Comparison of ENCODE assay signal across 34 cellular contexts in genomic region chr14:99929601-99930000, GRCh38.
"Had no signal": no experiment of that assay in that cellular context is flagged by ENCODE, and none has a peak within 500 bp of the region (broad histone marks: within the 10 kb centered on the region; RNA-seq: fewer than 3 reads in every experiment).

No MANE protein-coding gene starts in this region.

- H3K4me1 ChIP-seq: ascending aorta had no signal

- ATAC-seq: activated CD8-positive, alpha-beta memory T cell treated with anti-CD3 and anti-CD28 coated beads, Interleukin-2, amount 10 ng/mL, durations not matched to agents 7 days and 5 days; activated CD8-positive, alpha-beta T cell treated with anti-CD3 and anti-CD28 coated beads, Interleukin-2, amount 10 ng/mL, durations not matched to agents 7 days and 5 days; activated naive CD8-positive, alpha-beta T cell treated with anti-CD3 and anti-CD28 coated beads, Interleukin-2, amount 50 U/mL, for 24 hours; T-cell had no signal

- H3K36me3 ChIP-seq: cardiac muscle cell had no signal

- H3K4me3 Mint-ChIP-seq: activated B cell treated with CpG ODN at 0.5 μM for 24 hours; activated CD4-positive, alpha-beta memory T cell treated with anti-CD3 and anti-CD28 coated beads, Interleukin-2, amount 10 ng/mL, durations not matched to agents 7 days and 5 days; activated CD4-positive, alpha-beta T cell treated with anti-CD3 and anti-CD28 coated beads, Interleukin-2, amount 10 ng/mL, durations not matched to agents 24 days and 14 days; activated CD8-positive, alpha-beta memory T cell treated with anti-CD3 and anti-CD28 coated beads, Interleukin-2, amount 10 ng/mL, durations not matched to agents 7 days and 5 days; activated CD8-positive, alpha-beta T cell treated with anti-CD3 and anti-CD28 coated beads, Interleukin-2, amount 10 ng/mL, durations not matched to agents 7 days and 5 days; activated naive CD4-positive, alpha-beta T cell treated with anti-CD3 and anti-CD28 coated beads, Interleukin-2, amount 10 ng/mL, durations not matched to agents 7 days and 5 days; activated naive CD4-positive, alpha-beta T cell treated with anti-CD3 and anti-CD28 coated beads, Interleukin-2, amount 50 U/mL, for 24 hours; activated naive CD8-positive, alpha-beta T cell; activated naive CD8-positive, alpha-beta T cell treated with anti-CD3 and anti-CD28 coated beads, Interleukin-2, amount 10 ng/mL, durations not matched to agents 7 days and 5 days; activated naive CD8-positive, alpha-beta T cell treated with anti-CD3 and anti-CD28 coated beads, Interleukin-2, amount 50 U/mL, for 24 hours; activated T-cell treated with anti-CD3 and anti-CD28 coated beads, Interleukin-2, amount 50 U/mL, for 24 hours; brain; central memory CD8-positive, alpha-beta T cell; T-cell; T-helper 2 cell treated with Interferon-gamma antibody and Interleukin-4, amounts not matched to agents 5 μg/mL and 100 μg/mL, for 36 hours had no signal

- DNase-seq: activated B cell treated with CpG ODN at 0.5 μM for 24 hours; activated CD4-positive, alpha-beta memory T cell treated with anti-CD3 and anti-CD28 coated beads, Interleukin-2, amount 10 ng/mL, durations not matched to agents 7 days and 5 days; activated CD4-positive, alpha-beta T cell treated with anti-CD3 and anti-CD28 coated beads for 4 hours; activated CD4-positive, alpha-beta T cell treated with anti-CD3 and anti-CD28 coated beads, Interleukin-2, amount 10 ng/mL, durations not matched to agents 24 days and 14 days; activated CD4-positive, alpha-beta T cell treated with anti-CD3 and anti-CD28 coated beads, Interleukin-2, amount 50 U/mL, for 1 hour; activated CD4-positive, alpha-beta T cell treated with anti-CD3 and anti-CD28 coated beads, Interleukin-2, amount 50 U/mL, for 4 hours; activated CD4-positive, CD25-positive, alpha-beta regulatory T cell treated with anti-CD3 and anti-CD28 coated beads, Interleukin-2, amount 50 U/mL, for 72 hours; activated CD8-positive, alpha-beta memory T cell treated with anti-CD3 and anti-CD28 coated beads for 24 hours; activated CD8-positive, alpha-beta memory T cell treated with anti-CD3 and anti-CD28 coated beads, Interleukin-2, amount 10 ng/mL, durations not matched to agents 7 days and 5 days; activated CD8-positive, alpha-beta memory T cell treated with anti-CD3 and anti-CD28 coated beads, Interleukin-2, amount 50 U/mL, for 48 hours; activated CD8-positive, alpha-beta T cell treated with anti-CD3 and anti-CD28 coated beads, Interleukin-2, amount 10 ng/mL, durations not matched to agents 7 days and 5 days; activated effector memory CD4-positive, alpha-beta T cell treated with Interleukin-2 at 50 U/mL for 16 hours; activated gamma-delta T cell; activated naive CD4-positive, alpha-beta T cell treated with anti-CD3 and anti-CD28 coated beads, Interleukin-2, amount 10 ng/mL, durations not matched to agents 7 days and 5 days; activated naive CD4-positive, alpha-beta T cell treated with Interleukin-2 at 50 U/mL for 16 hours; activated naive CD8-positive, alpha-beta T cell treated with anti-CD3 and anti-CD28 coated beads, Interleukin-2, amount 10 ng/mL, durations not matched to agents 7 days and 5 days; activated naive CD8-positive, alpha-beta T cell treated with anti-CD3 and anti-CD28 coated beads, Interleukin-2, amount 50 U/mL, for 24 hours; activated T-cell treated with anti-CD3 and anti-CD28 coated beads, Interleukin-2, amount 50 U/mL, for 24 hours; amygdala; anterior cingulate cortex; caudate nucleus; cerebellar nuclear complex; T-cell; T-helper 2 cell; T-helper 9 cell had no signal

- H3K9me3 Mint-ChIP-seq: activated naive CD8-positive, alpha-beta T cell treated with anti-CD3 and anti-CD28 coated beads, Interleukin-2, amount 50 U/mL, for 24 hours; central memory CD8-positive, alpha-beta T cell had no signal

- H3K9me3 ChIP-seq: ascending aorta had no signal

- H3K27ac Mint-ChIP-seq: activated B cell treated with CpG ODN at 0.5 μM for 24 hours; activated CD4-positive, alpha-beta memory T cell treated with anti-CD3 and anti-CD28 coated beads, Interleukin-2, amount 10 ng/mL, durations not matched to agents 7 days and 5 days; activated CD4-positive, alpha-beta T cell treated with anti-CD3 and anti-CD28 coated beads, Interleukin-2, amount 10 ng/mL, durations not matched to agents 24 days and 14 days; activated CD8-positive, alpha-beta memory T cell treated with anti-CD3 and anti-CD28 coated beads, Interleukin-2, amount 10 ng/mL, durations not matched to agents 7 days and 5 days; activated CD8-positive, alpha-beta T cell treated with anti-CD3 and anti-CD28 coated beads, Interleukin-2, amount 10 ng/mL, durations not matched to agents 7 days and 5 days; activated naive CD4-positive, alpha-beta T cell treated with anti-CD3 and anti-CD28 coated beads, Interleukin-2, amount 10 ng/mL, durations not matched to agents 7 days and 5 days; activated naive CD4-positive, alpha-beta T cell treated with anti-CD3 and anti-CD28 coated beads, Interleukin-2, amount 50 U/mL, for 24 hours; activated naive CD8-positive, alpha-beta T cell; activated naive CD8-positive, alpha-beta T cell treated with anti-CD3 and anti-CD28 coated beads, Interleukin-2, amount 10 ng/mL, durations not matched to agents 7 days and 5 days; activated naive CD8-positive, alpha-beta T cell treated with anti-CD3 and anti-CD28 coated beads, Interleukin-2, amount 50 U/mL, for 24 hours; activated T-cell treated with anti-CD3 and anti-CD28 coated beads, Interleukin-2, amount 50 U/mL, for 24 hours; activated T-helper 2 cell treated with anti-CD3 and anti-CD28 coated beads, Interferon-gamma antibody, Interleukin-2, Interleukin-4, amounts not matched to agents 10 μg/mL and 5 μg/mL and 100 μg/mL, durations not matched to agents 14 hours and 24 hours and 36 hours; T-cell; T-helper 2 cell treated with Interferon-gamma antibody and Interleukin-4, amounts not matched to agents 5 μg/mL and 100 μg/mL, for 36 hours had no signal

- H3K36me3 Mint-ChIP-seq: activated CD8-positive, alpha-beta memory T cell treated with anti-CD3 and anti-CD28 coated beads, Interleukin-2, amount 10 ng/mL, durations not matched to agents 7 days and 5 days; activated naive CD4-positive, alpha-beta T cell treated with anti-CD3 and anti-CD28 coated beads, Interleukin-2, amount 10 ng/mL, durations not matched to agents 7 days and 5 days; activated naive CD4-positive, alpha-beta T cell treated with anti-CD3 and anti-CD28 coated beads, Interleukin-2, amount 50 U/mL, for 24 hours; activated naive CD8-positive, alpha-beta T cell; activated naive CD8-positive, alpha-beta T cell treated with anti-CD3 and anti-CD28 coated beads, Interleukin-2, amount 10 ng/mL, durations not matched to agents 7 days and 5 days; T-cell had no signal

- H3K4me3 ChIP-seq: ascending aorta, cardiac muscle cell had no signal

- H3K4me1 Mint-ChIP-seq: activated B cell treated with CpG ODN at 0.5 μM for 24 hours; activated CD4-positive, alpha-beta T cell treated with anti-CD3 and anti-CD28 coated beads, Interleukin-2, amount 10 ng/mL, durations not matched to agents 24 days and 14 days; activated naive CD4-positive, alpha-beta T cell treated with anti-CD3 and anti-CD28 coated beads, Interleukin-2, amount 10 ng/mL, durations not matched to agents 7 days and 5 days; activated naive CD4-positive, alpha-beta T cell treated with anti-CD3 and anti-CD28 coated beads, Interleukin-2, amount 50 U/mL, for 24 hours; activated naive CD8-positive, alpha-beta T cell treated with anti-CD3 and anti-CD28 coated beads, Interleukin-2, amount 10 ng/mL, durations not matched to agents 7 days and 5 days; activated naive CD8-positive, alpha-beta T cell treated with anti-CD3 and anti-CD28 coated beads, Interleukin-2, amount 50 U/mL, for 24 hours; central memory CD8-positive, alpha-beta T cell; T-cell had no signal

- H3K27me3 ChIP-seq: ascending aorta, cardiac muscle cell had no signal

- H3K27me3 Mint-ChIP-seq: brain had no signal

- H3K27ac ChIP-seq: ascending aorta, cardiac muscle cell, VCaP had no signal
